In genomic region chr16:30553396-30553899, GRCh38 we compare ENCODE assay signal across 17 cellular contexts. TPM values are rescaled to one million over a fixed set of nuclear protein-coding genes. Genes with fewer than 3 reads are reported as not detected.
DNase-seq lines count a peak whose midpoint lies in the region; ATAC-seq, FAIRE-seq and TF ChIP-seq lines count a peak whose summit lies in the region.
"Had no signal": no experiment of that assay in that cellular context is flagged by ENCODE, and none has a peak within 500 bp of the region (broad histone marks: within the 10 kb centered on the region; RNA-seq: fewer than 3 reads in every experiment).

No MANE protein-coding gene starts in this region.

- no peak overlapping the region for H3K4me3 Mint-ChIP-seq in activated CD8-positive, alpha-beta memory T cell treated with anti-CD3 and anti-CD28 coated beads, Interleukin-2, amount 10 ng/mL, durations not matched to agents 7 days and 5 days
- H3K4me3 Mint-ChIP-seq in activated naive CD8-positive, alpha-beta T cell treated with anti-CD3 and anti-CD28 coated beads, Interleukin-2, amount 50 U/mL, for 24 hours, result no peak overlapping the region
- peak overlapping the region; percentile 16 for H3K4me3 Mint-ChIP-seq in progenitor cell of endocrine pancreas (ENCODE audit: low read depth)

- no peak for DNase-seq in activated CD8-positive, alpha-beta memory T cell treated with anti-CD3 and anti-CD28 coated beads, Interleukin-2, amount 10 ng/mL, durations not matched to agents 7 days and 5 days
- DNase-seq in activated CD8-positive, alpha-beta memory T cell treated with anti-CD3 and anti-CD28 coated beads, Interleukin-2, amount 50 U/mL, for 4 hours, result no peak
- DNase-seq in activated naive CD8-positive, alpha-beta T cell treated with anti-CD3 and anti-CD28 coated beads, Interleukin-2, amount 50 U/mL, for 24 hours, result no peak
- no peak for DNase-seq in progenitor cell of endocrine pancreas (ENCODE audit: low spot score, unreplicated experiment)
- no peak for DNase-seq in NCI-H2107 treated with DMSO at 0.1 percent for 48 hours (lab: John Stamatoyannopoulos, UW; ENCODE audit: unreplicated experiment)
- no peak for DNase-seq in kidney
- DNase-seq in inferior parietal cortex (ENCODE audit: extremely low spot score), result no peak
- DNase-seq: activated CD8-positive, alpha-beta memory T cell treated with anti-CD3 and anti-CD28 coated beads, Interleukin-2, amount 50 U/mL, for 48 hours; IMR-90; midbrain; NCI-H1436 treated with DMSO at 0.1 percent for 48 hours; NCI-H510A; stimulated activated CD4-positive, alpha-beta T cell treated with anti-CD3 and anti-CD28 coated beads, Interleukin-15, amount 100 ng/mL, for 24 hours; T1000; upper lobe of left lung had no signal

- H4K20me1 ChIP-seq in Loucy (ENCODE audit: insufficient read depth, low read length, poor library complexity, severe bottlenecking), result no peaks in the 10 kb centered on the region

- no peaks in the 10 kb centered on the region for H3F3A ChIP-seq in Loucy (ENCODE audit: low read depth)

- FAIRE-seq in kidney (lab: Jason Lieb, UNC), result no peak
- FAIRE-seq: RCC 7860 had no signal

- intact Hi-C loops in kidney (cut with DNase I), result no loop called here

- TF ChIP-seq CTCF in Loucy (conservative IDR thresholded peaks at IDR 0.05; ENCODE audit: low read length), result no peak
- TF ChIP-seq CTCF in progenitor cell of endocrine pancreas (IDR thresholded peaks at IDR 0.05; ENCODE audit: unreplicated experiment), result no peak
- no peak for TF ChIP-seq CTCF in kidney (IDR thresholded peaks at IDR 0.05; ENCODE audit: borderline replicate concordance, extremely low read depth, insufficient read depth)

- H3K27me3 Mint-ChIP-seq in activated CD8-positive, alpha-beta memory T cell treated with anti-CD3 and anti-CD28 coated beads, Interleukin-2, amount 10 ng/mL, durations not matched to agents 7 days and 5 days, result no peaks in the 10 kb centered on the region
- no peaks in the 10 kb centered on the region for H3K27me3 Mint-ChIP-seq in activated naive CD8-positive, alpha-beta T cell treated with anti-CD3 and anti-CD28 coated beads, Interleukin-2, amount 50 U/mL, for 24 hours
- H3K27me3 Mint-ChIP-seq in progenitor cell of endocrine pancreas, result no peaks in the 10 kb centered on the region

- H3K27ac Mint-ChIP-seq in activated CD8-positive, alpha-beta memory T cell treated with anti-CD3 and anti-CD28 coated beads, Interleukin-2, amount 10 ng/mL, durations not matched to agents 7 days and 5 days, result peak overlapping the region; percentile 88
- peak overlapping the region; percentile 89 for H3K27ac Mint-ChIP-seq in activated naive CD8-positive, alpha-beta T cell treated with anti-CD3 and anti-CD28 coated beads, Interleukin-2, amount 50 U/mL, for 24 hours
- H3K27ac Mint-ChIP-seq in progenitor cell of endocrine pancreas, result peak overlapping the region; percentile 87

- peaks cover 50% of the 10 kb centered on the region for H3K4me1 Mint-ChIP-seq in activated CD8-positive, alpha-beta memory T cell treated with anti-CD3 and anti-CD28 coated beads, Interleukin-2, amount 10 ng/mL, durations not matched to agents 7 days and 5 days
- peaks cover 50% of the 10 kb centered on the region for H3K4me1 Mint-ChIP-seq in activated naive CD8-positive, alpha-beta T cell treated with anti-CD3 and anti-CD28 coated beads, Interleukin-2, amount 50 U/mL, for 24 hours
- peaks cover 32% of the 10 kb centered on the region for H3K4me1 Mint-ChIP-seq in progenitor cell of endocrine pancreas (ENCODE audit: low read depth)

- H3K36me3 ChIP-seq in Loucy (ENCODE audit: insufficient read depth, low read length) (no peaks in the 10 kb centered on the region), kidney (ENCODE audit: control insufficient read depth in 1 of 2, insufficient read depth in 2 of 2, low read length in 2 of 2) (peaks cover 6 to 9% of the 10 kb centered on the region in 2 donors)

- no peaks in the 10 kb centered on the region for H3K9me2 ChIP-seq in Loucy (replicated peaks; ENCODE audit: low read depth, low read length)

- H3K4me2 ChIP-seq in Loucy (ENCODE audit: low read depth, low read length, poor library complexity, severe bottlenecking), result no peak overlapping the region

- no peak overlapping the region for H2AFZ ChIP-seq in Loucy (ENCODE audit: low read length)

- H3K9ac ChIP-seq in Loucy (ENCODE audit: low read depth, low read length, poor library complexity, severe bottlenecking) (peak overlapping the region; percentile 9), kidney (ENCODE audit: low read length in 2 of 2) (no peak overlapping the region)

- no peak overlapping the region for H3K4me3 ChIP-seq in Loucy (ENCODE audit: low read length, poor library complexity, severe bottlenecking)
- no peak overlapping the region for H3K4me3 ChIP-seq in kidney (ENCODE audit: low read length in 2 of 2)
- H3K4me3 ChIP-seq: upper lobe of left lung had no signal

- no peak for ATAC-seq in activated CD8-positive, alpha-beta memory T cell treated with anti-CD3 and anti-CD28 coated beads, Interleukin-2, amount 10 ng/mL, durations not matched to agents 7 days and 5 days
- ATAC-seq in activated naive CD8-positive, alpha-beta T cell treated with anti-CD3 and anti-CD28 coated beads, Interleukin-2, amount 50 U/mL, for 24 hours, result no peak

- no peaks in the 10 kb centered on the region for H3K27me3 ChIP-seq in Loucy (ENCODE audit: insufficient read depth, low read length, poor library complexity, severe bottlenecking)
- H3K27me3 ChIP-seq: upper lobe of left lung had no signal

- CTCF ChIA-PET in activated CD8-positive, alpha-beta memory T cell treated with anti-CD3 and anti-CD28 coated beads, Interleukin-2, amount 10 ng/mL, durations not matched to agents 7 days and 5 days (lab: Charles Lee), result interaction anchor here (3.6 kb wide), 1 partner anchor 18 kb away, joined by 14 read pairs; the partner anchor contains the start of gene ZNF747

- H3K9me3 ChIP-seq in Loucy (ENCODE audit: insufficient read depth, low read depth, low read length) (no peaks in the 10 kb centered on the region), kidney (ENCODE audit: control insufficient read depth in 1 of 2, low read length in 2 of 2) (no peaks in the 10 kb centered on the region)
- H3K9me3 ChIP-seq: upper lobe of left lung had no signal

- peaks cover 26% of the 10 kb centered on the region for H3K4me1 ChIP-seq in Loucy (ENCODE audit: insufficient read depth, low read length, poor library complexity, severe bottlenecking)
- peaks cover 0 to 2% of the 10 kb centered on the region in 2 donors for H3K4me1 ChIP-seq in kidney (ENCODE audit: control insufficient read depth in 1 of 2, insufficient read depth in 1 of 2, low read depth in 1 of 2, low read length in 2 of 2)

- no peak overlapping the region for H3K27ac ChIP-seq in kidney (ENCODE audit: low read depth in 2 of 2, low read length in 2 of 2)

- peaks cover 56% of the 10 kb centered on the region for H3K79me2 ChIP-seq in Loucy (ENCODE audit: insufficient read depth, low read length)

- H3K9me3 Mint-ChIP-seq in activated CD8-positive, alpha-beta memory T cell treated with anti-CD3 and anti-CD28 coated beads, Interleukin-2, amount 10 ng/mL, durations not matched to agents 7 days and 5 days (ENCODE audit: low read depth), result no peaks in the 10 kb centered on the region
- H3K9me3 Mint-ChIP-seq in activated naive CD8-positive, alpha-beta T cell treated with anti-CD3 and anti-CD28 coated beads, Interleukin-2, amount 50 U/mL, for 24 hours, result no peaks in the 10 kb centered on the region
- peaks cover 5% of the 10 kb centered on the region for H3K9me3 Mint-ChIP-seq in progenitor cell of endocrine pancreas (ENCODE audit: low read depth)

- peaks cover 19% of the 10 kb centered on the region for H3K36me3 Mint-ChIP-seq in activated CD8-positive, alpha-beta memory T cell treated with anti-CD3 and anti-CD28 coated beads, Interleukin-2, amount 10 ng/mL, durations not matched to agents 7 days and 5 days
- peaks cover 26% of the 10 kb centered on the region for H3K36me3 Mint-ChIP-seq in activated naive CD8-positive, alpha-beta T cell treated with anti-CD3 and anti-CD28 coated beads, Interleukin-2, amount 50 U/mL, for 24 hours (ENCODE audit: low read depth)
- peaks cover 34% of the 10 kb centered on the region for H3K36me3 Mint-ChIP-seq in progenitor cell of endocrine pancreas (ENCODE audit: insufficient read depth)

RNA-seq across cellular contexts. Expression of gene ZNF764, which starts 4.7 kb away (rescaled TPM):
- 10 to 100 TPM; 14.0 to 15.6 TPM for total RNA-seq in activated CD8-positive, alpha-beta memory T cell treated with anti-CD3 and anti-CD28 coated beads, Interleukin-2, amount 10 ng/mL, durations not matched to agents 7 days and 5 days
- total RNA-seq in progenitor cell of endocrine pancreas (36.1 and 36.6 TPM in 2 replicates), kidney (11.9 TPM)
- 4.4 TPM for polyA plus RNA-seq in kidney (ENCODE audit: insufficient read depth, low read depth, low replicate concordance)

RNA-seq across cellular contexts. Expression of gene ZNF688, which starts 18.1 kb away (rescaled TPM):
- total RNA-seq in activated CD8-positive, alpha-beta memory T cell treated with anti-CD3 and anti-CD28 coated beads, Interleukin-2, amount 10 ng/mL, durations not matched to agents 7 days and 5 days, result 10 to 100 TPM; 14.5 to 14.7 TPM
- total RNA-seq in progenitor cell of endocrine pancreas (20.0 and 22.5 TPM in 2 replicates), kidney (16.7 TPM)
- polyA plus RNA-seq in kidney (ENCODE audit: insufficient read depth, low read depth, low replicate concordance), result 32.7 TPM

RNA-seq across cellular contexts. Expression of gene ZNF747, which starts 18.8 kb away (rescaled TPM):
- total RNA-seq in activated CD8-positive, alpha-beta memory T cell treated with anti-CD3 and anti-CD28 coated beads, Interleukin-2, amount 10 ng/mL, durations not matched to agents 7 days and 5 days, result 10 to 100 TPM; 11.3 to 13.2 TPM
- total RNA-seq in progenitor cell of endocrine pancreas (18.1 and 19.1 TPM in 2 replicates), kidney (11.6 TPM)
- 10.1 TPM for polyA plus RNA-seq in kidney (ENCODE audit: insufficient read depth, low read depth, low replicate concordance)

RNA-seq across cellular contexts. Expression of gene ZNF768, which starts 27.1 kb away (rescaled TPM):
- 10 to 100 TPM in 1 of 2 experiments, 1 to 10 TPM in 1; 6.2 to 10.3 TPM for total RNA-seq in activated CD8-positive, alpha-beta memory T cell treated with anti-CD3 and anti-CD28 coated beads, Interleukin-2, amount 10 ng/mL, durations not matched to agents 7 days and 5 days
- 80.0 and 83.6 TPM in 2 replicates for total RNA-seq in progenitor cell of endocrine pancreas
- 36.2 TPM for total RNA-seq in kidney
- 46.9 TPM for polyA plus RNA-seq in kidney (ENCODE audit: insufficient read depth, low read depth, low replicate concordance)

RNA-seq across cellular contexts. Expression of gene ZNF785, which starts 32.0 kb away (rescaled TPM):
- total RNA-seq in activated CD8-positive, alpha-beta memory T cell treated with anti-CD3 and anti-CD28 coated beads, Interleukin-2, amount 10 ng/mL, durations not matched to agents 7 days and 5 days, result 10 to 100 TPM; 18.9 to 21.2 TPM
- total RNA-seq in progenitor cell of endocrine pancreas (46.2 and 50.0 TPM in 2 replicates), kidney (18.5 TPM)
- polyA plus RNA-seq in kidney (ENCODE audit: insufficient read depth, low read depth, low replicate concordance), result 6.3 TPM
